ENCODE assay signal across 22 cellular contexts in genomic region chr18:7146067-7146466, GRCh38. TPM values are rescaled to one million over a fixed set of nuclear protein-coding genes. Genes with fewer than 3 reads are reported as not detected.
"Had no signal": no experiment of that assay in that cellular context is flagged by ENCODE, and none has a peak within 500 bp of the region (broad histone marks: within the 10 kb centered on the region; RNA-seq: fewer than 3 reads in every experiment).

No MANE protein-coding gene starts in this region.

- H3K4me1 Mint-ChIP-seq: activated B cell treated with CpG ODN at 0.5 μM for 24 hours; activated naive CD8-positive, alpha-beta T cell treated with anti-CD3 and anti-CD28 coated beads for 36 hours; immature natural killer cell; naive B cell; stimulated activated memory B cell treated with anti-CD40 and anti-IgM and Interleukin-4, amounts not matched to agents 10 μg/mL and 1 μg/mL and 100 μg/mL, for 72 hours had no signal

- H3K36me3 Mint-ChIP-seq: activated CD4-positive, alpha-beta memory T cell treated with anti-CD3 and anti-CD28 coated beads for 36 hours; activated naive CD8-positive, alpha-beta T cell treated with anti-CD3 and anti-CD28 coated beads for 36 hours; immature natural killer cell; naive B cell; stimulated activated memory B cell treated with anti-CD40 and anti-IgM and Interleukin-4, amounts not matched to agents 10 μg/mL and 1 μg/mL and 100 μg/mL, for 72 hours had no signal

- H3K36me3 ChIP-seq: stomach, suprapubic skin, tibial nerve, uterus had no signal

- H3K4me1 ChIP-seq: stomach, suprapubic skin, tibial nerve, uterus had no signal

- H3K9me3 ChIP-seq: stomach, suprapubic skin, tibial nerve, uterus had no signal

- H3K27me3 ChIP-seq: stomach, suprapubic skin, tibial nerve, uterus had no signal

- ATAC-seq: left ventricle myocardium superior; sciatic nerve; stimulated activated memory B cell treated with anti-CD40 and anti-IgM and Interleukin-4, amounts not matched to agents 10 μg/mL and 1 μg/mL and 100 μg/mL, for 72 hours had no signal

- H3K27ac ChIP-seq: stomach, suprapubic skin, tibial nerve, uterus had no signal

- H3K27ac Mint-ChIP-seq: activated B cell treated with CpG ODN at 0.5 μM for 24 hours; activated CD4-positive, alpha-beta memory T cell treated with anti-CD3 and anti-CD28 coated beads for 36 hours; activated naive CD8-positive, alpha-beta T cell treated with anti-CD3 and anti-CD28 coated beads for 36 hours; immature natural killer cell; naive B cell; stimulated activated memory B cell treated with anti-CD40 and anti-IgM and Interleukin-4, amounts not matched to agents 10 μg/mL and 1 μg/mL and 100 μg/mL, for 72 hours; T-helper 1 cell treated with Interleukin-12 subunit alpha and Interleukin-12 subunit beta and Interleukin-4 antibody, amounts not matched to agents 30 μg/mL and 1 μg/mL, for 36 hours had no signal

- H3K4me3 Mint-ChIP-seq: activated B cell treated with CpG ODN at 0.5 μM for 24 hours; activated CD4-positive, alpha-beta memory T cell treated with anti-CD3 and anti-CD28 coated beads for 36 hours; activated naive CD8-positive, alpha-beta T cell treated with anti-CD3 and anti-CD28 coated beads for 36 hours; immature natural killer cell; naive B cell; neural crest cell; stimulated activated memory B cell treated with anti-CD40 and anti-IgM and Interleukin-4, amounts not matched to agents 10 μg/mL and 1 μg/mL and 100 μg/mL, for 72 hours; T-helper 1 cell treated with Interleukin-12 subunit alpha and Interleukin-12 subunit beta and Interleukin-4 antibody, amounts not matched to agents 30 μg/mL and 1 μg/mL, for 36 hours had no signal

- FAIRE-seq: small intestine had no signal

- H3K4me3 ChIP-seq: stomach, suprapubic skin, tibial nerve, uterus had no signal

- H3K27me3 Mint-ChIP-seq: activated B cell treated with CpG ODN at 0.5 μM for 24 hours; activated CD4-positive, alpha-beta memory T cell treated with anti-CD3 and anti-CD28 coated beads for 36 hours; activated naive CD8-positive, alpha-beta T cell treated with anti-CD3 and anti-CD28 coated beads for 36 hours; stimulated activated memory B cell treated with anti-CD40 and anti-IgM and Interleukin-4, amounts not matched to agents 10 μg/mL and 1 μg/mL and 100 μg/mL, for 72 hours had no signal

- H3K9me3 Mint-ChIP-seq: activated B cell treated with CpG ODN at 0.5 μM for 24 hours; activated CD4-positive, alpha-beta memory T cell treated with anti-CD3 and anti-CD28 coated beads for 36 hours; neural crest cell had no signal

- DNase-seq: activated B cell treated with CpG ODN at 0.5 μM for 24 hours; activated CD4-positive, alpha-beta memory T cell treated with anti-CD3 and anti-CD28 coated beads for 36 hours; activated CD4-positive, alpha-beta T cell treated with anti-CD3 and anti-CD28 coated beads for 48 hours; activated naive CD4-positive, alpha-beta T cell treated with Interleukin-2 at 50 U/mL for 16 hours; activated naive CD8-positive, alpha-beta T cell treated with anti-CD3 and anti-CD28 coated beads for 36 hours; activated T-cell treated with anti-CD3 and anti-CD28 coated beads, Interleukin-2, amount 50 U/mL, for 48 hours; cortex of kidney; erythroblast; foreskin melanocyte; immature natural killer cell; left ventricle myocardium superior; mesenchymal stem cell; naive B cell; small intestine; stomach; uterus had no signal

RNA-seq across cellular contexts. Expression of gene LAMA1, which starts 28.5 kb away (rescaled TPM):
- total RNA-seq: activated B cell treated with CpG ODN at 0.5 μM for 24 hours; activated CD4-positive, alpha-beta memory T cell treated with anti-CD3 and anti-CD28 coated beads for 36 hours; activated naive CD8-positive, alpha-beta T cell treated with anti-CD3 and anti-CD28 coated beads for 36 hours had no signal
- polyA plus RNA-seq: immature natural killer cell had no signal
